10 cellular contexts compared by ENCODE assay signal in the genomic region with DNA sequence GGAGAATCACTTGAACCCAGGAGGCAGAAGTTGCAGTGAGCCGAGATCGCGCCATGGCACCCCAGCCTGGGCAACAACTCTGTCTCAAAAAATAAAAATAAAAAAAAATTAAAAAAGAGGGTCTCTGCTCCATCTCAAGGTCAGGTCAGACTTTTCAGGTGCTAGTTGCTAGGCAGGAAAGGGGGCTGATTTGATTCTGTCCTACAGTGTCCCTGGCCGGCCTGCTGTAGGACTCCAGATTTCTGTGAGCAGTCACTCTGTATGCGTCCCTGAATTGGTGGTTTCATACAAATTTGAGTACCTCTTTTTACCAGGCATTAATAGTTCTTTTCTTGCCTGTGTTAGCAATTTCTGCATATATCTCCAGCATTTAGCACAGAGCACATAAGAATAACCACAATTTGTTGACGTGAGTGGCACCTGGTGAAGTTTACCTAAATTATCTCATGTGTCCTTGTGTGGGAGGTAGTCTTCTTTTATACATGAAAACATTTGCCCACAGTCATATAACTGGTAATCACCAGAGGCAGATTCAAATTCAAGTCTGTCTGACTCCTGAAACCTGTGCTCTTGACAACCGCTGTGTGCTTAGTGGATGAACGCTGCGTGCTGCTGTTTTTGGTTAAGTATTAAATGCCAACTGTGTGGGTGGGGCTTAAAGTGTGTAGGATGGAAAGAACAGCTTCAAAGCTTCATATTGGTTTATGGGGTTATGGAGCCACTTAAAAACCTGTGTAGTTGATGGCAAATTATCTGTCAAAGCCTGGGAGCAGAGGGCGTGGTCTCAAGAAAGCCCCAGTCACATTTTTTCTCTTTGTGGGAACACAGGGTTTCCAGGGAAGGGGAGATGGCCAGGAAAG. TPM values are rescaled to one million over a fixed set of nuclear protein-coding genes. Genes with fewer than 3 reads are reported as not detected.
DNase-seq lines count a peak whose midpoint lies in the region; ATAC-seq, FAIRE-seq and TF ChIP-seq lines count a peak whose summit lies in the region.
"Had no signal": no experiment of that assay in that cellular context is flagged by ENCODE, and none has a peak within 500 bp of the region (broad histone marks: within the 10 kb centered on the region; RNA-seq: fewer than 3 reads in every experiment).

No MANE protein-coding gene starts in this region.

- H3K4me3 Mint-ChIP-seq in natural killer cell treated with Interleukin-12 subunit alpha and Interleukin-12 subunit beta and Interleukin-15 and Interleukin-18, amount 100 ng/mL, for 72 hours = peak overlapping the region; percentile 15
- H3K4me3 Mint-ChIP-seq in natural killer cell (no peak overlapping the region), T-cell (peak overlapping the region in 1 of 3 donors; percentile 56)

- POLR2A ChIA-PET in T-cell (lab: Charles Lee) = no interaction called here
- POLR2A ChIA-PET in HepG2 (lab: Yijun Ruan, JAX) = interaction anchor here (1.3 to 2.0 kb wide), 3 partner anchors 8 to 42 kb away, joined by 3 to 13 read pairs (median 5); no protein-coding TSS in a partner anchor

- H3K27me3 Mint-ChIP-seq in natural killer cell treated with Interleukin-12 subunit alpha and Interleukin-12 subunit beta and Interleukin-15 and Interleukin-18, amount 100 ng/mL, for 72 hours = no peaks in the 10 kb centered on the region
- H3K27me3 Mint-ChIP-seq in natural killer cell (ENCODE audit: low read depth in 2 of 2) = no peaks in the 10 kb centered on the region
- no peaks in the 10 kb centered on the region for H3K27me3 Mint-ChIP-seq in T-cell

- no peak for DNase-seq in natural killer cell treated with Interleukin-12 subunit alpha and Interleukin-12 subunit beta and Interleukin-15 and Interleukin-18, amount 100 ng/mL, for 72 hours (ENCODE audit: low spot score)
- DNase-seq in natural killer cell (no peak), T-cell (peak in 9 of 34 experiments; percentile 10 to 50 (median 27)), HepG2 (ENCODE audit: low spot score) (no peak), NCI-H446 (lab: John Stamatoyannopoulos, UW) (no peak), COLO829 (ENCODE audit: low spot score) (no peak)
- DNase-seq: activated CD8-positive, alpha-beta memory T cell treated with anti-CD3 and anti-CD28 coated beads for 24 hours had no signal

- H3K4me1 ChIP-seq in HepG2 (ENCODE audit: insufficient read depth, low read length) = peaks cover 73% of the 10 kb centered on the region

- TF ChIP-seq CTCF in natural killer cell (IDR thresholded peaks at IDR 0.05) = no peak
- TF ChIP-seq CTCF in HepG2 (CRISPR knock-in tag; IDR thresholded peaks at IDR 0.05) = no peak

- BruUV-seq in HepG2 (replicated peaks; lab: Mats Ljungman, UMichigan) = no TSS peak

- H3K4me1 Mint-ChIP-seq in natural killer cell treated with Interleukin-12 subunit alpha and Interleukin-12 subunit beta and Interleukin-15 and Interleukin-18, amount 100 ng/mL, for 72 hours (ENCODE audit: low read depth in 2 of 2) = peaks cover 26 to 33% of the 10 kb centered on the region in 2 donors
- H3K4me1 Mint-ChIP-seq in natural killer cell (peaks cover 25 to 46% of the 10 kb centered on the region in 2 donors), T-cell (peaks cover 57 to 62% (median 60%) of the 10 kb centered on the region in 3 donors)

- H3K36me3 ChIP-seq in HepG2 (replicated peaks in 1 of 2; ENCODE audit: control insufficient read depth in 1 of 2, insufficient read depth in 2 of 2, low read length in 2 of 2) = peaks cover 5 to 23% of the 10 kb centered on the region in 2 experiments; a peak in 3 of 5 replicates

- H3K79me2 ChIP-seq in HepG2 (ENCODE audit: insufficient read depth, low read length) = peaks cover 32% of the 10 kb centered on the region

- WGBS in HepG2 (ENCODE audit: low lambda C conversion rate) = 69% methylated on average over 10 of the region's 10 CpGs

- TF ChIP-seq EP300 in HepG2 (IDR thresholded peaks at IDR 0.05; ENCODE audit: low read depth in 2 of 2, low read length in 2 of 2) (no peak), HepG2 (CRISPR knock-in tag; IDR thresholded peaks at IDR 0.05; ENCODE audit: borderline replicate concordance) (no peak)

- CTCF ChIA-PET in T-cell (lab: Charles Lee) = no interaction called here
- CTCF ChIA-PET in HepG2 (lab: Yijun Ruan, JAX; ENCODE audit: low intra/inter-chr PET ratio, low total read pairs) = no interaction called here

- H3K4me2 ChIP-seq in HepG2 (ENCODE audit: low read depth, low read length) = peak overlapping the region; percentile 97

- H3K9ac ChIP-seq in HepG2 (ENCODE audit: insufficient read depth, low read depth, low read length) = peak overlapping the region; percentile 7; the same call in 1 of the 2 replicates

- H3K9me3 ChIP-seq in HepG2 (ENCODE audit: low read length) = no peaks in the 10 kb centered on the region

- H3K27ac Mint-ChIP-seq in natural killer cell treated with Interleukin-12 subunit alpha and Interleukin-12 subunit beta and Interleukin-15 and Interleukin-18, amount 100 ng/mL, for 72 hours = peak overlapping the region; percentile 21 to 33
- peak overlapping the region in 1 of 2 donors; percentile 24 for H3K27ac Mint-ChIP-seq in natural killer cell
- H3K27ac Mint-ChIP-seq in T-cell = peak overlapping the region; percentile 73 to 91

- H4K20me1 ChIP-seq in HepG2 (ENCODE audit: insufficient read depth, low read length) = no peaks in the 10 kb centered on the region

- H2AFZ ChIP-seq in HepG2 (ENCODE audit: low read length) = no peak overlapping the region

- no peaks in the 10 kb centered on the region for H3K9me3 Mint-ChIP-seq in natural killer cell treated with Interleukin-12 subunit alpha and Interleukin-12 subunit beta and Interleukin-15 and Interleukin-18, amount 100 ng/mL, for 72 hours
- no peaks in the 10 kb centered on the region for H3K9me3 Mint-ChIP-seq in natural killer cell
- no peaks in the 10 kb centered on the region for H3K9me3 Mint-ChIP-seq in T-cell

- no peaks in the 10 kb centered on the region for H3K36me3 Mint-ChIP-seq in natural killer cell treated with Interleukin-12 subunit alpha and Interleukin-12 subunit beta and Interleukin-15 and Interleukin-18, amount 100 ng/mL, for 72 hours
- H3K36me3 Mint-ChIP-seq in natural killer cell (no peaks in the 10 kb centered on the region), T-cell (peaks cover 7% of the 10 kb centered on the region)

- TF ChIP-seq RAD21 in HepG2 (CRISPR knock-in tag; IDR thresholded peaks at IDR 0.05) = no peak

- intact Hi-C loops in natural killer cell (cut with micrococcal nuclease) = no loop called here
- intact Hi-C loops in HepG2 (cut with micrococcal nuclease; ENCODE audit: unreplicated experiment) = no loop called here

- in situ Hi-C loops in HepG2 (cut with HindIII; ENCODE audit: extremely low pct_ligation_motif_present, low pct_unique_long_range_greater_than_20kb) = no loop called here

- peak; percentile 57 for FAIRE-seq in HepG2 (lab: Jason Lieb, UNC)
- FAIRE-seq: frontal cortex had no signal

- H3K4me3 ChIP-seq in HepG2 (replicated peaks in 1 of 3; ENCODE audit: insufficient read depth in 1 of 3, low read depth in 2 of 3, low read length in 3 of 3) = 0 out of 6 replicates have a peak overlapping the region, but pooled peaks of 1 of the 3 experiments have one; percentile 47

- ATAC-seq in natural killer cell treated with Interleukin-12 subunit alpha and Interleukin-12 subunit beta and Interleukin-15 and Interleukin-18, amount 100 ng/mL, for 72 hours = no peak
- ATAC-seq in natural killer cell (no peak), T-cell (replicated peaks in 1 of 4) (peak in 1 of 4 experiments; percentile 19), HepG2 (no peak), HG03175 (IDR thresholded peaks at IDR 0.05; ENCODE audit: unreplicated experiment) (no peak), HG03565 (IDR thresholded peaks at IDR 0.05; ENCODE audit: unreplicated experiment) (no peak)

- H3K27me3 ChIP-seq in HepG2 (ENCODE audit: control insufficient read depth in 1 of 2, insufficient read depth in 2 of 2, low read length in 2 of 2) = no peaks in the 10 kb centered on the region

- no peak for TF ChIP-seq POLR2A in HepG2 (IDR thresholded peaks at IDR 0.05; ENCODE audit: insufficient read depth in 1 of 2, low read depth in 2 of 2, low read length in 2 of 2)

- H3K27ac ChIP-seq in HepG2 (ENCODE audit: extremely low read length, insufficient read depth, low read length) = peak overlapping the region; percentile 97

RNA-seq across cellular contexts. Expression of a gene that starts 3.2 kb away (rescaled TPM):
- total RNA-seq in natural killer cell treated with Interleukin-12 subunit alpha and Interleukin-12 subunit beta and Interleukin-15 and Interleukin-18, amount 100 ng/mL, for 72 hours = 1 to 10 TPM; 4.0 to 5.1 TPM
- total RNA-seq in natural killer cell (1 to 10 TPM; 1.3 to 2.7 (median 1.6) TPM), T-cell (1 to 10 TPM; 1.9 to 8.6 (median 6.3) TPM), HepG2 (2016; rRNA removed; fragmentation: Illumina TruSeq; extraction: Trizol) (3.1 and 4.5 TPM in 2 replicates)
- 0.71 TPM in 2 replicates for total RNA-seq in HepG2 (2016; cell fraction: cytosol; rRNA removed; fragmentation: Illumina TruSeq; extraction: Trizol; ENCODE audit: low read depth)
- 3.6 and 3.8 TPM in 2 replicates for total RNA-seq in HepG2 (2016; cell fraction: insoluble cytoplasmic fraction; rRNA removed; fragmentation: Illumina TruSeq; extraction: Trizol)
- 1.9 and 2.5 TPM in 2 replicates for total RNA-seq in HepG2 (2016; cell fraction: membrane; rRNA removed; fragmentation: Illumina TruSeq; extraction: Trizol)
- total RNA-seq in HepG2 (2016; cell fraction: nucleus; rRNA removed; fragmentation: Illumina TruSeq; extraction: Trizol) = 1.8 and 3.2 TPM in 2 replicates
- 3.2 and 3.8 TPM in 2 replicates for polyA plus RNA-seq in HepG2 (2011; rRNA removed)
- polyA plus RNA-seq in HepG2 (2011; cell fraction: cytosol; rRNA removed) = 2.6 and 4.5 TPM in 2 replicates
- 5.8 and 5.9 TPM in 2 replicates for polyA plus RNA-seq in HepG2 (2011; cell fraction: nucleus; rRNA removed)
- polyA plus RNA-seq in HepG2 (2012) = 2.1 and 3.1 TPM in 2 replicates
- polyA plus RNA-seq in HepG2 (2016; cell fraction: cytosol; fragmentation: Illumina TruSeq; extraction: Trizol; ENCODE audit: low read depth) = 0.67 and 0.68 TPM in 2 replicates
- polyA plus RNA-seq in HepG2 (2016; cell fraction: insoluble cytoplasmic fraction; fragmentation: Illumina TruSeq; extraction: Trizol; ENCODE audit: low read depth) = 3.7 and 4.2 TPM in 2 replicates
- 1.2 and 1.8 TPM in 2 replicates for polyA plus RNA-seq in HepG2 (2016; cell fraction: membrane; fragmentation: Illumina TruSeq; extraction: Trizol; ENCODE audit: low read depth)
- 5.2 and 9.1 TPM in 2 replicates for polyA plus RNA-seq in HepG2 (2016; cell fraction: nucleus; fragmentation: Illumina TruSeq; extraction: Trizol; ENCODE audit: insufficient read depth, low read depth)
- polyA minus RNA-seq in HepG2 (2011; rRNA and poly(A)+ RNA removed; ENCODE audit: low replicate concordance) = 0.37 and 3.7 TPM in 2 replicates
- 2.5 and 3.9 TPM in 2 replicates for polyA minus RNA-seq in HepG2 (2011; cell fraction: cytosol; rRNA and poly(A)+ RNA removed)
- polyA minus RNA-seq in HepG2 (2011; cell fraction: nucleus; rRNA and poly(A)+ RNA removed) = 1.8 and 2.4 TPM in 2 replicates

RNA-seq across cellular contexts. Expression of a gene that starts 7.3 kb away (rescaled TPM):
- total RNA-seq in natural killer cell treated with Interleukin-12 subunit alpha and Interleukin-12 subunit beta and Interleukin-15 and Interleukin-18, amount 100 ng/mL, for 72 hours = 10 to 100 TPM; 53.9 to 84.2 TPM
- 10 to 100 TPM; 58.9 to 79.4 (median 76.5) TPM for total RNA-seq in natural killer cell
- total RNA-seq in T-cell = 100 to 1,000 TPM in 3 of 5 donors, 10 to 100 TPM in 2; 64.0 to 110 (median 101) TPM
- 86.4 and 108 TPM in 2 replicates for total RNA-seq in HepG2 (2016; rRNA removed; fragmentation: Illumina TruSeq; extraction: Trizol)
- total RNA-seq in HepG2 (2016; cell fraction: cytosol; rRNA removed; fragmentation: Illumina TruSeq; extraction: Trizol; ENCODE audit: low read depth) = 34.3 and 36.1 TPM in 2 replicates
- total RNA-seq in HepG2 (2016; cell fraction: insoluble cytoplasmic fraction; rRNA removed; fragmentation: Illumina TruSeq; extraction: Trizol) = 77.5 and 106 TPM in 2 replicates
- 112 and 119 TPM in 2 replicates for total RNA-seq in HepG2 (2016; cell fraction: membrane; rRNA removed; fragmentation: Illumina TruSeq; extraction: Trizol)
- 81.1 and 91.5 TPM in 2 replicates for total RNA-seq in HepG2 (2016; cell fraction: nucleus; rRNA removed; fragmentation: Illumina TruSeq; extraction: Trizol)
- 69.9 and 87.9 TPM in 2 replicates for polyA plus RNA-seq in HepG2 (2011; rRNA removed)
- polyA plus RNA-seq in HepG2 (2011; cell fraction: cytosol; rRNA removed) = 58.9 and 82.1 TPM in 2 replicates
- polyA plus RNA-seq in HepG2 (2011; cell fraction: nucleus; rRNA removed) = 189 and 195 TPM in 2 replicates
- polyA plus RNA-seq in HepG2 (2012) = 52.5 and 64.7 TPM in 2 replicates
- 22.0 and 24.7 TPM in 2 replicates for polyA plus RNA-seq in HepG2 (2016; cell fraction: cytosol; fragmentation: Illumina TruSeq; extraction: Trizol; ENCODE audit: low read depth)
- 82.2 and 105 TPM in 2 replicates for polyA plus RNA-seq in HepG2 (2016; cell fraction: insoluble cytoplasmic fraction; fragmentation: Illumina TruSeq; extraction: Trizol; ENCODE audit: low read depth)
- polyA plus RNA-seq in HepG2 (2016; cell fraction: membrane; fragmentation: Illumina TruSeq; extraction: Trizol; ENCODE audit: low read depth) = 77.8 and 77.9 TPM in 2 replicates
- 138 and 155 TPM in 2 replicates for polyA plus RNA-seq in HepG2 (2016; cell fraction: nucleus; fragmentation: Illumina TruSeq; extraction: Trizol; ENCODE audit: insufficient read depth, low read depth)
- 81.7 and 98.0 TPM in 2 replicates for polyA minus RNA-seq in HepG2 (2011; rRNA and poly(A)+ RNA removed; ENCODE audit: low replicate concordance)
- 35.3 and 35.6 TPM in 2 replicates for polyA minus RNA-seq in HepG2 (2011; cell fraction: cytosol; rRNA and poly(A)+ RNA removed)
- 50.5 and 54.6 TPM in 2 replicates for polyA minus RNA-seq in HepG2 (2011; cell fraction: nucleus; rRNA and poly(A)+ RNA removed)

RNA-seq across cellular contexts. Expression of a gene that starts 34.5 kb away (rescaled TPM):
- total RNA-seq in natural killer cell treated with Interleukin-12 subunit alpha and Interleukin-12 subunit beta and Interleukin-15 and Interleukin-18, amount 100 ng/mL, for 72 hours = not detected
- total RNA-seq in natural killer cell = not detected
- 1 to 10 TPM in 3 of 5 donors, not detected in 2; 2.7 to 3.2 (median 2.7) TPM for total RNA-seq in T-cell
- total RNA-seq in HepG2 (2016; rRNA removed; fragmentation: Illumina TruSeq; extraction: Trizol) = 94.6 and 172 TPM in 2 replicates
- total RNA-seq in HepG2 (2016; cell fraction: cytosol; rRNA removed; fragmentation: Illumina TruSeq; extraction: Trizol; ENCODE audit: low read depth) = 63.6 and 75.7 TPM in 2 replicates
- 93.3 and 178 TPM in 2 replicates for total RNA-seq in HepG2 (2016; cell fraction: insoluble cytoplasmic fraction; rRNA removed; fragmentation: Illumina TruSeq; extraction: Trizol)
- 68.9 and 86.6 TPM in 2 replicates for total RNA-seq in HepG2 (2016; cell fraction: membrane; rRNA removed; fragmentation: Illumina TruSeq; extraction: Trizol)
- 126 and 156 TPM in 2 replicates for total RNA-seq in HepG2 (2016; cell fraction: nucleus; rRNA removed; fragmentation: Illumina TruSeq; extraction: Trizol)
- 134 and 157 TPM in 2 replicates for polyA plus RNA-seq in HepG2 (2011; rRNA removed)
- 197 and 233 TPM in 2 replicates for polyA plus RNA-seq in HepG2 (2011; cell fraction: cytosol; rRNA removed)
- 164 and 202 TPM in 2 replicates for polyA plus RNA-seq in HepG2 (2011; cell fraction: nucleus; rRNA removed)
- polyA plus RNA-seq in HepG2 (2012) = 37.9 and 77.4 TPM in 2 replicates
- 96.7 and 115 TPM in 2 replicates for polyA plus RNA-seq in HepG2 (2016; cell fraction: cytosol; fragmentation: Illumina TruSeq; extraction: Trizol; ENCODE audit: low read depth)
- 134 and 138 TPM in 2 replicates for polyA plus RNA-seq in HepG2 (2016; cell fraction: insoluble cytoplasmic fraction; fragmentation: Illumina TruSeq; extraction: Trizol; ENCODE audit: low read depth)
- 82.1 and 99.5 TPM in 2 replicates for polyA plus RNA-seq in HepG2 (2016; cell fraction: membrane; fragmentation: Illumina TruSeq; extraction: Trizol; ENCODE audit: low read depth)
- 420 and 455 TPM in 2 replicates for polyA plus RNA-seq in HepG2 (2016; cell fraction: nucleus; fragmentation: Illumina TruSeq; extraction: Trizol; ENCODE audit: insufficient read depth, low read depth)
- polyA minus RNA-seq in HepG2 (2011; rRNA and poly(A)+ RNA removed; ENCODE audit: low replicate concordance) = 22.1 TPM in 1 of 2 replicates, not detected in the other
- 17.4 and 20.0 TPM in 2 replicates for polyA minus RNA-seq in HepG2 (2011; cell fraction: cytosol; rRNA and poly(A)+ RNA removed)
- 6.1 and 7.3 TPM in 2 replicates for polyA minus RNA-seq in HepG2 (2011; cell fraction: nucleus; rRNA and poly(A)+ RNA removed)

RNA-seq across cellular contexts. Expression of a gene that starts 52.5 kb away (rescaled TPM):
- total RNA-seq in natural killer cell treated with Interleukin-12 subunit alpha and Interleukin-12 subunit beta and Interleukin-15 and Interleukin-18, amount 100 ng/mL, for 72 hours = 10 to 100 TPM in 1 of 2 donors, 1 to 10 TPM in 1; 2.9 to 12.6 TPM
- total RNA-seq in natural killer cell (1 to 10 TPM; 5.1 to 8.3 (median 7.2) TPM), T-cell (10 to 100 TPM in 4 of 5 donors, 1 to 10 TPM in 1; 9.2 to 14.6 (median 12.4) TPM), HepG2 (2016; rRNA removed; fragmentation: Illumina TruSeq; extraction: Trizol) (4.1 and 7.5 TPM in 2 replicates)
- total RNA-seq in HepG2 (2016; cell fraction: cytosol; rRNA removed; fragmentation: Illumina TruSeq; extraction: Trizol; ENCODE audit: low read depth) = 7.2 and 7.8 TPM in 2 replicates
- 3.7 and 6.7 TPM in 2 replicates for total RNA-seq in HepG2 (2016; cell fraction: insoluble cytoplasmic fraction; rRNA removed; fragmentation: Illumina TruSeq; extraction: Trizol)
- total RNA-seq in HepG2 (2016; cell fraction: membrane; rRNA removed; fragmentation: Illumina TruSeq; extraction: Trizol) = 4.8 and 5.6 TPM in 2 replicates
- total RNA-seq in HepG2 (2016; cell fraction: nucleus; rRNA removed; fragmentation: Illumina TruSeq; extraction: Trizol) = 17.1 and 19.7 TPM in 2 replicates
- 3.2 and 3.8 TPM in 2 replicates for polyA plus RNA-seq in HepG2 (2011; rRNA removed)
- polyA plus RNA-seq in HepG2 (2011; cell fraction: cytosol; rRNA removed) = 2.5 and 2.7 TPM in 2 replicates
- polyA plus RNA-seq in HepG2 (2011; cell fraction: nucleus; rRNA removed) = 4.0 and 4.3 TPM in 2 replicates
- 1.2 and 1.4 TPM in 2 replicates for polyA plus RNA-seq in HepG2 (2012)
- polyA plus RNA-seq in HepG2 (2016; cell fraction: cytosol; fragmentation: Illumina TruSeq; extraction: Trizol; ENCODE audit: low read depth) = 0.95 and 2.7 TPM in 2 replicates
- polyA plus RNA-seq in HepG2 (2016; cell fraction: insoluble cytoplasmic fraction; fragmentation: Illumina TruSeq; extraction: Trizol; ENCODE audit: low read depth) = 1.9 and 3.9 TPM in 2 replicates
- polyA plus RNA-seq in HepG2 (2016; cell fraction: membrane; fragmentation: Illumina TruSeq; extraction: Trizol; ENCODE audit: low read depth) = 1.4 and 1.6 TPM in 2 replicates
- polyA plus RNA-seq in HepG2 (2016; cell fraction: nucleus; fragmentation: Illumina TruSeq; extraction: Trizol; ENCODE audit: insufficient read depth, low read depth) = 4.9 and 8.0 TPM in 2 replicates
- polyA minus RNA-seq in HepG2 (2011; rRNA and poly(A)+ RNA removed; ENCODE audit: low replicate concordance) = 10.0 and 39.9 TPM in 2 replicates
- 2.6 and 3.3 TPM in 2 replicates for polyA minus RNA-seq in HepG2 (2011; cell fraction: cytosol; rRNA and poly(A)+ RNA removed)
- 44.3 and 59.4 TPM in 2 replicates for polyA minus RNA-seq in HepG2 (2011; cell fraction: nucleus; rRNA and poly(A)+ RNA removed)

RNA-seq across cellular contexts. Expression of a gene that starts 52.7 kb away (rescaled TPM):
- total RNA-seq in natural killer cell treated with Interleukin-12 subunit alpha and Interleukin-12 subunit beta and Interleukin-15 and Interleukin-18, amount 100 ng/mL, for 72 hours = 10 to 100 TPM; 16.1 to 27.1 TPM
- 10 to 100 TPM in 2 of 3 donors, 1 to 10 TPM in 1; 7.3 to 16.7 (median 13.7) TPM for total RNA-seq in natural killer cell
- 10 to 100 TPM in 4 of 5 donors, 1 to 10 TPM in 1; 8.8 to 21.4 (median 16.6) TPM for total RNA-seq in T-cell
- 34.8 and 38.4 TPM in 2 replicates for total RNA-seq in HepG2 (2016; rRNA removed; fragmentation: Illumina TruSeq; extraction: Trizol)
- total RNA-seq in HepG2 (2016; cell fraction: cytosol; rRNA removed; fragmentation: Illumina TruSeq; extraction: Trizol; ENCODE audit: low read depth) = 10.3 and 10.8 TPM in 2 replicates
- total RNA-seq in HepG2 (2016; cell fraction: insoluble cytoplasmic fraction; rRNA removed; fragmentation: Illumina TruSeq; extraction: Trizol) = 30.5 and 35.2 TPM in 2 replicates
- total RNA-seq in HepG2 (2016; cell fraction: membrane; rRNA removed; fragmentation: Illumina TruSeq; extraction: Trizol) = 34.2 and 36.9 TPM in 2 replicates
- 25.0 and 31.2 TPM in 2 replicates for total RNA-seq in HepG2 (2016; cell fraction: nucleus; rRNA removed; fragmentation: Illumina TruSeq; extraction: Trizol)
- 33.0 and 42.2 TPM in 2 replicates for polyA plus RNA-seq in HepG2 (2011; rRNA removed)
- polyA plus RNA-seq in HepG2 (2011; cell fraction: cytosol; rRNA removed) = 34.7 and 58.3 TPM in 2 replicates
- polyA plus RNA-seq in HepG2 (2011; cell fraction: nucleus; rRNA removed) = 25.0 and 33.0 TPM in 2 replicates
- 22.2 and 36.3 TPM in 2 replicates for polyA plus RNA-seq in HepG2 (2012)
- 19.9 and 25.0 TPM in 2 replicates for polyA plus RNA-seq in HepG2 (2016; cell fraction: cytosol; fragmentation: Illumina TruSeq; extraction: Trizol; ENCODE audit: low read depth)
- polyA plus RNA-seq in HepG2 (2016; cell fraction: insoluble cytoplasmic fraction; fragmentation: Illumina TruSeq; extraction: Trizol; ENCODE audit: low read depth) = 36.4 and 46.3 TPM in 2 replicates
- polyA plus RNA-seq in HepG2 (2016; cell fraction: membrane; fragmentation: Illumina TruSeq; extraction: Trizol; ENCODE audit: low read depth) = 41.1 and 42.5 TPM in 2 replicates
- 34.8 and 36.2 TPM in 2 replicates for polyA plus RNA-seq in HepG2 (2016; cell fraction: nucleus; fragmentation: Illumina TruSeq; extraction: Trizol; ENCODE audit: insufficient read depth, low read depth)
- 45.8 and 71.1 TPM in 2 replicates for polyA minus RNA-seq in HepG2 (2011; rRNA and poly(A)+ RNA removed; ENCODE audit: low replicate concordance)
- 33.7 and 34.5 TPM in 2 replicates for polyA minus RNA-seq in HepG2 (2011; cell fraction: cytosol; rRNA and poly(A)+ RNA removed)
- polyA minus RNA-seq in HepG2 (2011; cell fraction: nucleus; rRNA and poly(A)+ RNA removed) = 13.3 and 15.4 TPM in 2 replicates

Comparison
In these comparisons a context has a peak if more than half of its experiments do, and no peak if none do; other contexts are left out.
1. RNA of a gene that starts 34.5 kb away (total RNA-seq): 63.6 to 178 TPM in HepG2; 2.7 to 3.2 TPM in T-cell, not detected in natural killer cell treated with Interleukin-12 subunit alpha and Interleukin-12 subunit beta and Interleukin-15 and Interleukin-18, amount 100 ng/mL, for 72 hours and not detected in natural killer cell; every median in the first group is over 10 times any median in the second.